In the genomic region with DNA sequence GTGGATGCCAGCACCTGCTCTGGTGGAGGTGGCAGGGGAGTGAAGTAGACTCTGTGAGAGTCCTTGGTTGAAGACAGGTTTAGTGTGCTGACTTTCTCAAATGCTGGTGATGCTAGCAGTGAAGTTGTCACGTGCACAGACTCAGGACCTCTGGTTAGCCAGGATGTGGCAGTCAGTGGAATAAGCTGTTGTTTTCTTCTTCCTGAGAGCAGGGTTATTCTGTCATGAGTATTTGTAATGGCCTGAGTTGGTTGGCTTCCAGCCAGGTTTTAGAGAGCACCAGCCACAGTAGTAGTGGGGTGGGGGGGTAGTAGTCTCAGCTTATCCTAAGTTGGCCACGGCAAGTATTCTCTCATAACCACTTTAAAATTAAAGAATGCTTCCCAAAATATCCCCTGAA, we compare ENCODE assay signal across 11 cellular contexts.
DNase-seq lines count a peak whose midpoint lies in the region; ATAC-seq and TF ChIP-seq lines count a peak whose summit lies in the region.
"Had no signal": no experiment of that assay in that cellular context is flagged by ENCODE, and none has a peak within 500 bp of the region (broad histone marks: within the 10 kb centered on the region; RNA-seq: fewer than 3 reads in every experiment).

No MANE protein-coding gene starts in this region.

- H3K4me3 ChIP-seq in A673 (ENCODE audit: low read depth, low read length, poor library complexity, severe bottlenecking): no peak overlapping the region
- H3K4me3 ChIP-seq in choroid plexus epithelial cell (ENCODE audit: low read depth, low read length): no peak overlapping the region

- POLR2A ChIA-PET in A673 (lab: Charles Lee; ENCODE audit: low non-redundant PET): no interaction called here

- H3K9me3 ChIP-seq in A673 (ENCODE audit: low read depth, low read length, poor library complexity, severe bottlenecking): no peaks in the 10 kb centered on the region

- ATAC-seq in HG03025 (IDR thresholded peaks at IDR 0.05; ENCODE audit: low FRiP score, unreplicated experiment): no peak
- no peak for ATAC-seq in GM18907 (IDR thresholded peaks at IDR 0.05; ENCODE audit: unreplicated experiment)
- ATAC-seq: Panc1 had no signal

- no peak for TF ChIP-seq CTCF in A673 (conservative IDR thresholded peaks at IDR 0.05; ENCODE audit: low read depth, low read length)
- TF ChIP-seq CTCF in choroid plexus epithelial cell (conservative IDR thresholded peaks at IDR 0.05; ENCODE audit: low read depth, low read length): no peak

- BruUV-seq in A673 (replicated peaks; lab: Mats Ljungman, UMichigan): no TSS peak

- intact Hi-C loops in A673 (cut with micrococcal nuclease; ENCODE audit: unreplicated experiment): no loop called here

- peak; percentile 3 for DNase-seq in A673 (ENCODE audit: low spot score)
- DNase-seq in DMS53 (lab: John Stamatoyannopoulos, UW): peak; percentile 64
- peak; percentile 67 for DNase-seq in NCI-H510A (lab: John Stamatoyannopoulos, UW)
- DNase-seq in choroid plexus epithelial cell (ENCODE audit: low read depth): peak; percentile 55
- no peak for DNase-seq in SHP77 treated with DMSO at 0.1 percent for 48 hours (lab: John Stamatoyannopoulos, UW)
- no peak for DNase-seq in T-helper 9 cell
- DNase-seq: activated CD4-positive, CD25-positive, alpha-beta regulatory T cell; CD4-positive, alpha-beta T cell had no signal

- H3K36me3 ChIP-seq in A673 (ENCODE audit: insufficient read depth, low read length, poor library complexity, severe bottlenecking): no peaks in the 10 kb centered on the region

- CTCF ChIA-PET in A673 (lab: Charles Lee): no interaction called here

- H3K27me3 ChIP-seq in A673 (replicated peaks; ENCODE audit: insufficient read depth, low read depth, low read length, poor library complexity): no peaks in the 10 kb centered on the region

- peaks cover 6% of the 10 kb centered on the region for H3K4me1 ChIP-seq in A673 (ENCODE audit: insufficient read depth, low read length, poor library complexity, severe bottlenecking)

- no peak overlapping the region for H3K27ac ChIP-seq in A673 (ENCODE audit: low read depth, low read length, poor library complexity, severe bottlenecking)

Comparison
In these comparisons a context has a peak if more than half of its experiments do, and no peak if none do; other contexts are left out.
1. DNase-seq: peak in A673 (single experiment), DMS53 (single experiment), NCI-H510A (single experiment) and choroid plexus epithelial cell (single experiment); none in SHP77 treated with DMSO at 0.1 percent for 48 hours (single experiment) and T-helper 9 cell (single experiment).